In genomic region chr15:62472616-62473299, GRCh38 we compare ENCODE assay signal across 9 cellular contexts.
DNase-seq lines count a peak whose midpoint lies in the region; ATAC-seq and TF ChIP-seq lines count a peak whose summit lies in the region.
"Had no signal": no experiment of that assay in that cellular context is flagged by ENCODE, and none has a peak within 500 bp of the region (broad histone marks: within the 10 kb centered on the region; RNA-seq: fewer than 3 reads in every experiment).

No MANE protein-coding gene starts in this region.

- peak overlapping the region; percentile 87 for H3K27ac Mint-ChIP-seq in nephron progenitor cell
- no peak overlapping the region for H3K27ac Mint-ChIP-seq in stimulated activated effector memory CD8-positive, alpha-beta T cell treated with anti-CD3 and anti-CD28 coated beads, Interleukin-12 subunit alpha, Interleukin-12 subunit beta, amount 100 ng/mL, for 72 hours

- ATAC-seq in HG03135 (IDR thresholded peaks at IDR 0.05; ENCODE audit: unreplicated experiment) = no peak
- ATAC-seq in stimulated activated effector memory CD8-positive, alpha-beta T cell treated with anti-CD3 and anti-CD28 coated beads, Interleukin-12 subunit alpha, Interleukin-12 subunit beta, amount 100 ng/mL, for 72 hours = no peak

- no peaks in the 10 kb centered on the region for H3K9me3 Mint-ChIP-seq in nephron progenitor cell
- H3K9me3 Mint-ChIP-seq in stimulated activated effector memory CD8-positive, alpha-beta T cell treated with anti-CD3 and anti-CD28 coated beads, Interleukin-12 subunit alpha, Interleukin-12 subunit beta, amount 100 ng/mL, for 72 hours = no peaks in the 10 kb centered on the region

- H3K4me3 ChIP-seq in AG10803 (ENCODE audit: low read length) (no peak overlapping the region), HUES64 (ENCODE audit: low read length) (no peak overlapping the region), coronary artery (no peak overlapping the region)

- peaks cover 4% of the 10 kb centered on the region for H3K27me3 Mint-ChIP-seq in nephron progenitor cell (ENCODE audit: low read depth, poor library complexity)

- H3K9ac ChIP-seq in HUES64 (ENCODE audit: low read depth, low read length) = 0 out of 2 replicates have a peak overlapping the region, but pooled peaks have one; percentile 4

- peak overlapping the region; percentile 37 for H3K4me3 Mint-ChIP-seq in nephron progenitor cell
- H3K4me3 Mint-ChIP-seq in stimulated activated effector memory CD8-positive, alpha-beta T cell treated with anti-CD3 and anti-CD28 coated beads, Interleukin-12 subunit alpha, Interleukin-12 subunit beta, amount 100 ng/mL, for 72 hours = no peak overlapping the region

- H3K9me3 ChIP-seq in HUES64 (ENCODE audit: insufficient read depth, low read depth, low read length) = no peaks in the 10 kb centered on the region

- no peaks in the 10 kb centered on the region for H3K36me3 Mint-ChIP-seq in nephron progenitor cell (ENCODE audit: low read depth)
- H3K36me3 Mint-ChIP-seq in stimulated activated effector memory CD8-positive, alpha-beta T cell treated with anti-CD3 and anti-CD28 coated beads, Interleukin-12 subunit alpha, Interleukin-12 subunit beta, amount 100 ng/mL, for 72 hours = no peaks in the 10 kb centered on the region

- H3K4me1 Mint-ChIP-seq in nephron progenitor cell = peaks cover 88% of the 10 kb centered on the region
- H3K4me1 Mint-ChIP-seq in stimulated activated effector memory CD8-positive, alpha-beta T cell treated with anti-CD3 and anti-CD28 coated beads, Interleukin-12 subunit alpha, Interleukin-12 subunit beta, amount 100 ng/mL, for 72 hours = no peaks in the 10 kb centered on the region

- no peak for DNase-seq in AG10803 (ENCODE audit: low read depth)
- no peak for DNase-seq in coronary artery (ENCODE audit: low spot score)
- DNase-seq in nephron progenitor cell = peak; percentile 52
- DNase-seq in 8988T = no peak
- DNase-seq in activated effector memory CD4-positive, alpha-beta T cell treated with anti-CD3 and anti-CD28 coated beads, Interleukin-2, amount 50 U/mL, for 16 hours = no peak
- DNase-seq in stimulated activated effector memory CD8-positive, alpha-beta T cell treated with anti-CD3 and anti-CD28 coated beads, Interleukin-12 subunit alpha, Interleukin-12 subunit beta, amount 100 ng/mL, for 72 hours (ENCODE audit: low spot score in 2 of 2) = no peak
- DNase-seq: NCI-H1092 treated with DMSO at 0.1 percent for 48 hours had no signal

- H3K36me3 ChIP-seq in HUES64 (ENCODE audit: insufficient read depth, low read length) = no peaks in the 10 kb centered on the region

- 80% methylated on average over 6 of the region's 6 CpGs for WGBS in HUES64

- H3K4me1 ChIP-seq in HUES64 (ENCODE audit: insufficient read depth, low read length) = peaks cover 39% of the 10 kb centered on the region

- 0 out of 2 replicates have a peak, but pooled peaks have one; percentile 9 for TF ChIP-seq CTCF in AG10803 (conservative IDR thresholded peaks at IDR 0.05; ENCODE audit: low read length)
- no peak for TF ChIP-seq CTCF in coronary artery (IDR thresholded peaks at IDR 0.05)
- no peak for TF ChIP-seq CTCF in nephron progenitor cell (IDR thresholded peaks at IDR 0.05)

- H3K27ac ChIP-seq in HUES64 (ENCODE audit: low read depth, low read length) (0 out of 2 replicates have a peak overlapping the region, but pooled peaks have one; percentile 12), coronary artery (peak overlapping the region; percentile 49 to 92)

- no peaks in the 10 kb centered on the region for H3K27me3 ChIP-seq in HUES64 (ENCODE audit: insufficient read depth, low read length)
